Comparison of ENCODE assay signal across 8 cellular contexts in the genomic region with DNA sequence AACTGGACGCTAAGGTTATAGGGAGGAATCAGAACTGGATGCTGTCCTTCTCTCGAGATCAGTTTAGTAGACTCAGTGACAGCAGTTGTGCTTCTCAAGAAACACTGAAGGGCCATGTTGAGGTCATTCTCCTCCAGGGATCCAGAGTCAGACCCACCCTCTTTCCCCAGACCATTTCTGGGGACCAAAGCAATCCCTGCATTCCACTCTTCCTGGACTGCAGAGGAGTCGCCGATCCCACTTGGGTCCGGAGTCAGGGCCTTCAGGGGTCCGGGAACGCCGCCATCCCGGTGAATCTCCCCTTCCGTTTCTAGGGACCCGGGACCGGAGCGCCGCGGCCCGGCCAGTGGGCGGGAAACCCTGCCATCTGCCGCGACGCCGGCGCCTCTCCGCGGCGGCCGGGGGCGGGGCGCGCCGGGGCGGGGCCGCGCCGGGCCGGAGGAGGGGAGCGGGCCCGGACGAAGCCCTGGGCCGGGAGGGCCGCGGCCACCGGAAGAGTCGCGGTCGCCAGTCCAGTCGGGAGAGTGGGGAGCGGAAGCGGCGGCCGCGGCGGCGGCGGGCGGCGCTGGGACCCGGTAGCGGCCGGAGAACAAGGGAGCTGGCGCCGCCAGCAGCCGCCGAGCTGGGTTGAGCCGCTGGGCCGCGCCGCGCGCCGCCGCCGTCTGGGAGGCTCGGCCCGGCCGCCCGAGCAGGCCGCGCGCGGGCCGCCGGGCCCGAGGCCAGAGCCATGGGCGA. TPM values are rescaled to one million over a fixed set of nuclear protein-coding genes. Genes with fewer than 3 reads are reported as not detected.
A peak's percentile ranks its signal among the peaks of the same experiment; 100 is the strongest.
DNase-seq lines count a peak whose midpoint lies in the region; ATAC-seq and TF ChIP-seq lines count a peak whose summit lies in the region.

DVL3 (plus strand) TSS at position 469 of the 735 bp plus-strand sequence; CDS start at position 728, 259 bp downstream.

- no peak within 1 kb of the TSS for H3K27ac ChIP-seq in CD4-positive, alpha-beta T cell (ENCODE audit: low read depth, low read length)
- H3K27ac ChIP-seq in esophagus squamous epithelium: peak within 1 kb of the TSS; percentile 89 to 94 (median 92)
- peak within 1 kb of the TSS; percentile 82 to 84 for H3K27ac ChIP-seq in mucosa of rectum (ENCODE audit: low read depth in 2 of 2, low read length in 2 of 2)
- H3K27ac ChIP-seq in testis: peak within 1 kb of the TSS; percentile 88 to 92

- H3K9me3 Mint-ChIP-seq in CD4-positive, alpha-beta T cell: no peaks in the 10 kb centered on the region

- H3K36me3 Mint-ChIP-seq in CD4-positive, alpha-beta T cell (ENCODE audit: low read depth): peaks cover 4% of the 10 kb centered on the region

- ATAC-seq in CD4-positive, alpha-beta T cell (ENCODE audit: poor library complexity): peak; percentile 64
- peak; percentile 75 for ATAC-seq in HG03196 (IDR thresholded peaks at IDR 0.05; ENCODE audit: unreplicated experiment)

- H3K4me3 Mint-ChIP-seq in CD4-positive, alpha-beta T cell: peak within 1 kb of the TSS; percentile 95

- H3K4me3 ChIP-seq in esophagus squamous epithelium: peak within 1 kb of the TSS; percentile 67 to 97 (median 84)
- peak within 1 kb of the TSS; percentile 93 to 97 for H3K4me3 ChIP-seq in mucosa of rectum (ENCODE audit: low read length in 2 of 2)
- peak within 1 kb of the TSS; percentile 82 to 92 for H3K4me3 ChIP-seq in testis

- peak in 7 of 10 experiments; percentile 7 to 51 (median 26) for DNase-seq in CD4-positive, alpha-beta T cell
- DNase-seq in GM19238 (ENCODE audit: insufficient read length, low spot score): peak; percentile 87
- peak; percentile 83 for DNase-seq in NCI-H774 (lab: John Stamatoyannopoulos, UW)
- peak; percentile 63 to 72 for DNase-seq in activated T-cell treated with anti-CD3 and anti-CD28 coated beads, Interleukin-2, amount 50 U/mL, for 48 hours
- DNase-seq in esophagus squamous epithelium (lab: John Stamatoyannopoulos, UW): no peak
- DNase-seq in testis: peak; percentile 69

- H3K27me3 Mint-ChIP-seq in CD4-positive, alpha-beta T cell: no peaks in the 10 kb centered on the region

- H3K4me1 Mint-ChIP-seq in CD4-positive, alpha-beta T cell (ENCODE audit: low read depth): peaks cover 45% of the 10 kb centered on the region

- H3K27ac Mint-ChIP-seq in CD4-positive, alpha-beta T cell: peak within 1 kb of the TSS; percentile 81

- no peak for TF ChIP-seq CTCF in CD4-positive, alpha-beta T cell (IDR thresholded peaks at IDR 0.05)
- TF ChIP-seq CTCF in esophagus squamous epithelium (IDR thresholded peaks at IDR 0.05) (no peak), testis (IDR thresholded peaks at IDR 0.05) (no peak)

- POLR2A ChIA-PET in CD4-positive, alpha-beta T cell (lab: Charles Lee): interaction anchor here (0.6 to 1.8 kb wide), 6 partner anchors 19 to 270 kb away, joined by 3 to 13 read pairs (median 4); partner anchors contain the start of genes ABCF3, AP2M1, EIF2B5 and PARL

- CTCF ChIA-PET in CD4-positive, alpha-beta T cell (lab: Charles Lee): interaction anchor here (1.3 kb wide), 1 partner anchor 20 kb away, joined by 4 read pairs; the partner anchor contains the start of gene EIF2B5

- H3K9ac ChIP-seq in mucosa of rectum (ENCODE audit: low read depth in 1 of 2, low read length in 2 of 2): peak within 1 kb of the TSS; percentile 78 to 91

- no peaks in the 10 kb centered on the region for H3K27me3 ChIP-seq in CD4-positive, alpha-beta T cell (ENCODE audit: control insufficient read depth, insufficient read depth, low read length)
- no peaks in the 10 kb centered on the region for H3K27me3 ChIP-seq in esophagus squamous epithelium
- no peaks in the 10 kb centered on the region for H3K27me3 ChIP-seq in mucosa of rectum (ENCODE audit: control insufficient read depth in 2 of 2, insufficient read depth in 2 of 2, low read length in 2 of 2)
- H3K27me3 ChIP-seq in testis: no peaks in the 10 kb centered on the region

- TF ChIP-seq POLR2A in esophagus squamous epithelium (IDR thresholded peaks at IDR 0.05) (peak in 2 of 4 donors; percentile 36 to 39), testis (IDR thresholded peaks at IDR 0.05) (no peak)

- WGBS in esophagus squamous epithelium, 2 donors: 0 to 5% methylated on average over 1 to 7 of the region's 84 CpGs
- WGBS in testis, 2 donors: 0 to 1% methylated on average over 10 to 77 of the region's 84 CpGs

- H3K36me3 ChIP-seq in esophagus squamous epithelium (no peaks in the 10 kb centered on the region), mucosa of rectum (ENCODE audit: control insufficient read depth in 2 of 2, insufficient read depth in 2 of 2, low read length in 2 of 2) (no peaks in the 10 kb centered on the region), testis (ENCODE audit: low read depth, missing control alignments) (no peaks in the 10 kb centered on the region)

- intact Hi-C loops in CD4-positive, alpha-beta T cell (cut with DNase I, micrococcal nuclease): loop anchor here in 1 of 2 experiments (1.0 to 2.0 kb wide), 2 partner anchors 18 to 31 kb away; partner anchors contain the start of gene ABCF3
- intact Hi-C loops in esophagus squamous epithelium (cut with DNase I) (no loop called here), testis (cut with DNase I; ENCODE audit: low total_unique reads) (no loop called here)

- no peaks in the 10 kb centered on the region for H3K9me3 ChIP-seq in CD4-positive, alpha-beta T cell (ENCODE audit: control insufficient read depth, low read length)
- H3K9me3 ChIP-seq in esophagus squamous epithelium (no peaks in the 10 kb centered on the region), mucosa of rectum (ENCODE audit: control insufficient read depth in 2 of 2, low read length in 2 of 2) (no peaks in the 10 kb centered on the region), testis (no peaks in the 10 kb centered on the region)

- peaks cover 15 to 57% (median 34%) of the 10 kb centered on the region in 3 donors for H3K4me1 ChIP-seq in esophagus squamous epithelium
- peaks cover 20 to 21% of the 10 kb centered on the region in 2 donors for H3K4me1 ChIP-seq in mucosa of rectum (ENCODE audit: control insufficient read depth in 2 of 2, insufficient read depth in 2 of 2, low read length in 2 of 2)
- H3K4me1 ChIP-seq in testis: peaks cover 22% of the 10 kb centered on the region

RNA-seq across cellular contexts. Expression of gene DVL3, which starts in this region (rescaled TPM):
- total RNA-seq in CD4-positive, alpha-beta T cell: 10 to 100 TPM; 30.0 to 31.7 TPM
- total RNA-seq in esophagus squamous epithelium (10 to 100 TPM; 28.9 to 45.2 (median 34.4) TPM), testis (10 to 100 TPM; 80.5 to 86.8 TPM)
- 53.7 TPM for polyA plus RNA-seq in testis (ENCODE audit: insufficient read depth, low read depth, low replicate concordance)
